In the genomic region with DNA sequence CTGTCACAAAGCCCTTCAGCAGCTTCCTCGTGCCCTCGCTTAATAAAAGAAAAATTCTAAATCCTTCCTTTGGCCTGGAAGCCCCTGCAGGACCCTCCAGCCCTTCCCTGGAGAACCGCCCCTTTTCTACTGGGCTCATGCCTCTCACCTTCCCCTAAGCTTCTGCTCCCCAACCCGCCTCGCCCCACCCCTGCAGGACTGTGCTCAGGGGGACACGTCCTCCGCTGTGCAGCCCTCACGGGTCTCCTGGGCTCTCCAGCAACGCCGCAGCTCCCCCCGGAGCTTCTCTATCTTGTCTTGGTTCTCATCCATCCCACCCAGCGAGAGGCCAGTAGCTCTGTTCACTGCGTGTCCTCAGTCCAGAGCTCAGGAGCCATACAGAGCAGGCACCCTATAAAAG, we compare ENCODE assay signal across 13 cellular contexts.
A peak's percentile ranks its signal among the peaks of the same experiment; 100 is the strongest.
DNase-seq lines count a peak whose midpoint lies in the region; ATAC-seq and TF ChIP-seq lines count a peak whose summit lies in the region.
"Had no signal": no experiment of that assay in that cellular context is flagged by ENCODE, and none has a peak within 500 bp of the region (broad histone marks: within the 10 kb centered on the region; RNA-seq: fewer than 3 reads in every experiment).

No MANE protein-coding gene starts in this region.

- no peak overlapping the region for H3K23ac ChIP-seq in trophoblast cell (ENCODE audit: low read length)

- no peak overlapping the region for H3K9ac ChIP-seq in trophoblast cell (ENCODE audit: low read length)

- H3K27ac Mint-ChIP-seq in Caco-2 (ENCODE audit: unreplicated experiment), result peak overlapping the region; percentile 67
- peak overlapping the region; percentile 4 for H3K27ac Mint-ChIP-seq in memory B cell
- H3K27ac Mint-ChIP-seq: CD4-positive, CD25-positive, alpha-beta regulatory T cell had no signal

- peaks cover 3% of the 10 kb centered on the region for H3K79me1 ChIP-seq in trophoblast cell (ENCODE audit: low read length)

- H4K12ac ChIP-seq in trophoblast cell (ENCODE audit: low read depth, low read length), result no peak overlapping the region

- no peak overlapping the region for H3K4me2 ChIP-seq in trophoblast cell (ENCODE audit: low read length)

- H4K91ac ChIP-seq in trophoblast cell (ENCODE audit: low read depth, low read length), result no peak overlapping the region

- no peak overlapping the region for H2AK5ac ChIP-seq in trophoblast cell (ENCODE audit: low read length)

- ATAC-seq in memory B cell (ENCODE audit: low read depth) (no peak), GM18867 (IDR thresholded peaks at IDR 0.05; ENCODE audit: unreplicated experiment) (no peak)

- no peaks in the 10 kb centered on the region for H3K27me3 Mint-ChIP-seq in Caco-2 (ENCODE audit: insufficient read depth, unreplicated experiment)
- H3K27me3 Mint-ChIP-seq in memory B cell, result no peaks in the 10 kb centered on the region
- H3K27me3 Mint-ChIP-seq: CD4-positive, CD25-positive, alpha-beta regulatory T cell had no signal

- POLR2A ChIA-PET in Caco-2 (lab: Charles Lee) (no interaction called here), RWPE1 (lab: Yijun Ruan, JAX; ENCODE audit: low non-redundant PET) (no interaction called here)

- WGBS in trophoblast cell (ENCODE audit: extremely low coverage, insufficient coverage, insufficient read length), result no CpG with 5 or more reads among the region's 13 CpGs

- no peak overlapping the region for H3K4me3 ChIP-seq in Caco-2 (ENCODE audit: low read depth, low read length)
- H3K4me3 ChIP-seq in trophoblast cell (ENCODE audit: low read depth, low read length), result no peak overlapping the region
- H3K4me3 ChIP-seq: BLaER1 treated with 17β-estradiol and CSF1 and Interleukin-3, amounts not matched to agents 10 nM and 100 nM had no signal

- H2BK12ac ChIP-seq in trophoblast cell (ENCODE audit: low read length), result no peak overlapping the region

- H3K36me3 ChIP-seq in Caco-2 (ENCODE audit: control insufficient read depth, insufficient read depth, low read length) (no peaks in the 10 kb centered on the region), trophoblast cell (ENCODE audit: control insufficient read depth in 1 of 2, insufficient read depth in 2 of 2, low read length in 2 of 2) (peaks cover 89 to 94% of the 10 kb centered on the region in 2 experiments)

- DNase-seq in Caco-2, result no peak
- no peak for DNase-seq in RWPE1 (ENCODE audit: low spot score)
- no peak for DNase-seq in memory B cell (ENCODE audit: low spot score in 2 of 2)
- DNase-seq in trophoblast cell, result no peak
- no peak for DNase-seq in activated CD4-positive, alpha-beta T cell treated with anti-CD3 and anti-CD28 coated beads, Interleukin-2, amount 50 U/mL, for 4 hours
- DNase-seq in NCI-H2227 treated with DMSO at 0.1 percent for 48 hours (lab: John Stamatoyannopoulos, UW), result no peak
- DNase-seq in NCI-H2171 (lab: John Stamatoyannopoulos, UW), result no peak
- DNase-seq: ACHN; Calu3; CD4-positive, CD25-positive, alpha-beta regulatory T cell; DMS 273 treated with DMSO at 0.1 percent for 48 hours had no signal

- H3K79me2 ChIP-seq in trophoblast cell (ENCODE audit: control insufficient read depth, insufficient read depth, low read length, poor library complexity), result peaks cover 1% of the 10 kb centered on the region

- no TSS peak for BruUV-seq in Caco-2 (replicated peaks; lab: Mats Ljungman, UMichigan)

- H3K9me3 ChIP-seq in Caco-2 (no peaks in the 10 kb centered on the region), trophoblast cell (ENCODE audit: insufficient read depth, low read depth, low read length) (peaks cover 2% of the 10 kb centered on the region)
- H3K9me3 ChIP-seq: BLaER1 treated with 17β-estradiol and CSF1 and Interleukin-3, amounts not matched to agents 10 nM and 100 nM had no signal

- TF ChIP-seq CTCF in Caco-2 (IDR thresholded peaks at IDR 0.05; ENCODE audit: insufficient read depth in 1 of 2, low read depth in 1 of 2, low read length in 1 of 2, severe bottlenecking in 1 of 2, unreplicated experiment in 1 of 2) (no peak), RWPE1 (conservative IDR thresholded peaks at IDR 0.05; ENCODE audit: low read depth) (no peak)

- H3K9me3 Mint-ChIP-seq in Caco-2 (ENCODE audit: unreplicated experiment) (no peaks in the 10 kb centered on the region), memory B cell (no peaks in the 10 kb centered on the region)
- H3K9me3 Mint-ChIP-seq: CD4-positive, CD25-positive, alpha-beta regulatory T cell had no signal

- no peaks in the 10 kb centered on the region for H3K4me1 ChIP-seq in Caco-2
- H3K4me1 ChIP-seq in trophoblast cell (ENCODE audit: control insufficient read depth in 1 of 2, insufficient read depth in 2 of 2, low read length in 2 of 2), result peaks cover 20 to 27% of the 10 kb centered on the region in 2 experiments

- H3K4me3 Mint-ChIP-seq in Caco-2 (ENCODE audit: unreplicated experiment) (no peak overlapping the region), memory B cell (no peak overlapping the region)
- H3K4me3 Mint-ChIP-seq: CD4-positive, CD25-positive, alpha-beta regulatory T cell had no signal

- intact Hi-C loops in Caco-2 (cut with micrococcal nuclease; ENCODE audit: unreplicated experiment), result no loop called here

- H3K36me3 Mint-ChIP-seq in Caco-2 (ENCODE audit: insufficient read depth, unreplicated experiment), result peaks cover 76% of the 10 kb centered on the region
- peaks cover 8% of the 10 kb centered on the region for H3K36me3 Mint-ChIP-seq in memory B cell
- H3K36me3 Mint-ChIP-seq: CD4-positive, CD25-positive, alpha-beta regulatory T cell had no signal

- no peak overlapping the region for H2BK120ac ChIP-seq in trophoblast cell (ENCODE audit: insufficient read depth, low read length, poor library complexity)

- no peak overlapping the region for H3K14ac ChIP-seq in trophoblast cell (ENCODE audit: low read length)

- no peak overlapping the region for H2BK5ac ChIP-seq in trophoblast cell (ENCODE audit: low read depth, low read length, poor library complexity)

- H3K27me3 ChIP-seq in Caco-2 (replicated peaks; ENCODE audit: control insufficient read depth, insufficient read depth, low read length) (no peaks in the 10 kb centered on the region), trophoblast cell (ENCODE audit: insufficient read depth, low read length) (no peaks in the 10 kb centered on the region)
- H3K27me3 ChIP-seq: BLaER1 treated with 17β-estradiol and CSF1 and Interleukin-3, amounts not matched to agents 10 nM and 100 nM had no signal

- H4K8ac ChIP-seq in trophoblast cell (ENCODE audit: low read depth, low read length), result peak overlapping the region; percentile 18

- H3K18ac ChIP-seq in trophoblast cell (ENCODE audit: low read length), result peak overlapping the region; percentile 30

- peaks cover 7% of the 10 kb centered on the region for H3K4me1 Mint-ChIP-seq in Caco-2 (ENCODE audit: low read depth, unreplicated experiment)
- H3K4me1 Mint-ChIP-seq in memory B cell, result no peaks in the 10 kb centered on the region
- H3K4me1 Mint-ChIP-seq: CD4-positive, CD25-positive, alpha-beta regulatory T cell had no signal

- H3K27ac ChIP-seq in RWPE1 (peak overlapping the region; percentile 63), trophoblast cell (ENCODE audit: low read depth, low read length) (no peak overlapping the region)
- H3K27ac ChIP-seq: BLaER1 treated with 17β-estradiol and CSF1 and Interleukin-3, amounts not matched to agents 10 nM and 100 nM had no signal

- no peak overlapping the region for H2AFZ ChIP-seq in trophoblast cell (ENCODE audit: insufficient read depth, low read length, poor library complexity)

- CTCF ChIA-PET in Caco-2 (lab: Charles Lee) (interaction anchor here (0.7 kb wide), 1 partner anchor 645 kb away, joined by 3 read pairs; no protein-coding TSS in a partner anchor), RWPE1 (lab: Yijun Ruan, JAX) (interaction anchor here (0.6 to 2.0 kb wide), 4 partner anchors 10 to 439 kb away, joined by 3 to 6 read pairs (median 4); no protein-coding TSS in a partner anchor)

- H3K4ac ChIP-seq in trophoblast cell (ENCODE audit: low read depth, low read length), result no peak overlapping the region
